14 cellular contexts compared by ENCODE assay signal in genomic region chr2:227147023-227147422, GRCh38. TPM values are rescaled to one million over a fixed set of nuclear protein-coding genes. Genes with fewer than 3 reads are reported as not detected.
"Had no signal": no experiment of that assay in that cellular context is flagged by ENCODE, and none has a peak within 500 bp of the region (broad histone marks: within the 10 kb centered on the region; RNA-seq: fewer than 3 reads in every experiment).

No MANE protein-coding gene starts in this region.

- H3K4me1 ChIP-seq: right lobe of liver had no signal

- H3K4me3 ChIP-seq: lung, right lobe of liver had no signal

- H3K27ac ChIP-seq: right lobe of liver had no signal

- H3K36me3 ChIP-seq: right lobe of liver had no signal

- ATAC-seq: activated CD4-positive, CD25-positive, alpha-beta regulatory T cell treated with anti-CD3 and anti-CD28 coated beads, Interleukin-2, amount 50 U/mL, for 24 hours; activated T-cell treated with anti-CD3 and anti-CD28 coated beads, Interleukin-2, amount 50 U/mL, for 4 hours; right lobe of liver had no signal

- DNase-seq: activated CD4-positive, alpha-beta T cell treated with anti-CD3 and anti-CD28 coated beads, Interleukin-2, amount 50 U/mL, for 4 hours; activated gamma-delta T cell; activated T-cell treated with anti-CD3 and anti-CD28 coated beads, Interleukin-2, amount 50 U/mL, for 4 hours; amygdala; glutamatergic neuron; midbrain; naive B cell; right lobe of liver; stimulated activated CD4-positive, alpha-beta T cell treated with anti-CD3 and anti-CD28 coated beads, Interleukin-12 subunit alpha, Interleukin-12 subunit beta, amount 100 ng/mL, for 4 hours; stimulated activated naive CD4-positive, alpha-beta T cell had no signal

- H3K27me3 ChIP-seq: right lobe of liver had no signal

RNA-seq across cellular contexts. Expression of gene COL4A4, which starts 17.0 kb away (rescaled TPM):
- total RNA-seq: endothelial cell of umbilical vein had no signal
- polyA plus RNA-seq: endothelial cell of umbilical vein had no signal

RNA-seq across cellular contexts. Expression of gene COL4A3, which starts 17.4 kb away (rescaled TPM):
- total RNA-seq: endothelial cell of umbilical vein; T-helper 2 cell treated with Interferon-gamma antibody and Interleukin-4, amounts not matched to agents 100 ng/mL and 5 ng/mL, for 36 hours had no signal
- polyA plus RNA-seq: endothelial cell of umbilical vein had no signal
